16 cellular contexts compared by ENCODE assay signal in genomic region chr11:22742149-22742548, GRCh38.
DNase-seq lines count a peak whose midpoint lies in the region; ATAC-seq and TF ChIP-seq lines count a peak whose summit lies in the region.
"Had no signal": no experiment of that assay in that cellular context is flagged by ENCODE, and none has a peak within 500 bp of the region (broad histone marks: within the 10 kb centered on the region; RNA-seq: fewer than 3 reads in every experiment).

No MANE protein-coding gene starts in this region.

- intact Hi-C loops in OCI-LY7 (cut with micrococcal nuclease; ENCODE audit: unreplicated experiment): no loop called here

- no peaks in the 10 kb centered on the region for H3K79me2 ChIP-seq in OCI-LY7 (ENCODE audit: insufficient read depth, low read depth, low read length)

- H3K36me3 ChIP-seq in OCI-LY7 (ENCODE audit: insufficient read depth, low read length): no peaks in the 10 kb centered on the region
- H3K36me3 ChIP-seq: HAP-1 had no signal

- H3K9me3 Mint-ChIP-seq in activated naive CD4-positive, alpha-beta T cell treated with anti-CD3 and anti-CD28 coated beads, Interleukin-2, amount 50 U/mL, for 24 hours: no peaks in the 10 kb centered on the region
- peaks cover 4% of the 10 kb centered on the region for H3K9me3 Mint-ChIP-seq in nephron

- H3K4me2 ChIP-seq in OCI-LY7 (ENCODE audit: low read length): no peak overlapping the region

- H3K4me1 ChIP-seq in OCI-LY7 (ENCODE audit: insufficient read depth, low read length, poor library complexity, severe bottlenecking): no peaks in the 10 kb centered on the region
- H3K4me1 ChIP-seq: HAP-1 had no signal

- peaks cover 9% of the 10 kb centered on the region for H3K27me3 Mint-ChIP-seq in activated naive CD4-positive, alpha-beta T cell treated with anti-CD3 and anti-CD28 coated beads, Interleukin-2, amount 50 U/mL, for 24 hours
- no peaks in the 10 kb centered on the region for H3K27me3 Mint-ChIP-seq in nephron (ENCODE audit: low read depth)
- H3K27me3 Mint-ChIP-seq: CD4-positive, CD25-positive, alpha-beta regulatory T cell had no signal

- no peaks in the 10 kb centered on the region for H3K9me2 ChIP-seq in OCI-LY7 (ENCODE audit: insufficient read depth, low read length)

- DNase-seq in activated naive CD4-positive, alpha-beta T cell (lab: John Stamatoyannopoulos, UW): no peak
- DNase-seq in SK-N-DZ (ENCODE audit: low spot score) (peak; percentile 24), NOMO-1 treated with dmso at 0.1 percent for 144 hours (lab: John Stamatoyannopoulos, UW; ENCODE audit: unreplicated experiment) (no peak), OCI-LY7 (ENCODE audit: low spot score) (no peak)
- DNase-seq: CD4-positive, CD25-positive, alpha-beta regulatory T cell; IMR-90; NCI-H1105 treated with DMSO at 0.1 percent for 48 hours; NCI-H1930; NCI-H510A; NCI-H82; SHP77 treated with DMSO at 0.1 percent for 48 hours had no signal

- peak overlapping the region; percentile 15 for H3K4me3 Mint-ChIP-seq in activated naive CD4-positive, alpha-beta T cell treated with anti-CD3 and anti-CD28 coated beads, Interleukin-2, amount 50 U/mL, for 24 hours
- no peak overlapping the region for H3K4me3 Mint-ChIP-seq in nephron
- H3K4me3 Mint-ChIP-seq: B cell; CD4-positive, CD25-positive, alpha-beta regulatory T cell had no signal

- H3K9me3 ChIP-seq in OCI-LY7 (ENCODE audit: low read length): no peaks in the 10 kb centered on the region
- H3K9me3 ChIP-seq: HAP-1 had no signal

- peaks cover 1% of the 10 kb centered on the region for H3K36me3 Mint-ChIP-seq in activated naive CD4-positive, alpha-beta T cell treated with anti-CD3 and anti-CD28 coated beads, Interleukin-2, amount 50 U/mL, for 24 hours
- peaks cover 20% of the 10 kb centered on the region for H3K36me3 Mint-ChIP-seq in nephron (ENCODE audit: low read depth)
- H3K36me3 Mint-ChIP-seq: CD4-positive, CD25-positive, alpha-beta regulatory T cell had no signal

- peaks cover 5% of the 10 kb centered on the region for H3K4me1 Mint-ChIP-seq in activated naive CD4-positive, alpha-beta T cell treated with anti-CD3 and anti-CD28 coated beads, Interleukin-2, amount 50 U/mL, for 24 hours
- peaks cover 12% of the 10 kb centered on the region for H3K4me1 Mint-ChIP-seq in nephron
- H3K4me1 Mint-ChIP-seq: B cell; CD4-positive, CD25-positive, alpha-beta regulatory T cell had no signal

- CTCF ChIA-PET in OCI-LY7 (lab: Charles Lee; ENCODE audit: unreplicated experiment): no interaction called here

- H3K4me3 ChIP-seq in OCI-LY7 (ENCODE audit: low read depth, low read length, poor library complexity, severe bottlenecking): no peak overlapping the region
- H3K4me3 ChIP-seq: HAP-1 had no signal

- no peak overlapping the region for H2AFZ ChIP-seq in OCI-LY7 (ENCODE audit: low read length)

- ATAC-seq in HG03342 (IDR thresholded peaks at IDR 0.05; ENCODE audit: unreplicated experiment): no peak

- no peaks in the 10 kb centered on the region for H4K20me1 ChIP-seq in OCI-LY7 (ENCODE audit: insufficient read depth, low read length)

- TF ChIP-seq CTCF in nephron (IDR thresholded peaks at IDR 0.05; ENCODE audit: unreplicated experiment in 3 of 3) (no peak), OCI-LY7 (conservative IDR thresholded peaks at IDR 0.05; ENCODE audit: low read length) (no peak)

- POLR2A ChIA-PET in OCI-LY7 (lab: Charles Lee): no interaction called here

- BruUV-seq in OCI-LY7 (replicated peaks; lab: Mats Ljungman, UMichigan): no TSS peak

- peak overlapping the region; percentile 60 for H3K27ac Mint-ChIP-seq in activated naive CD4-positive, alpha-beta T cell treated with anti-CD3 and anti-CD28 coated beads, Interleukin-2, amount 50 U/mL, for 24 hours
- peak overlapping the region; percentile 72 to 93 (median 73) for H3K27ac Mint-ChIP-seq in nephron
- H3K27ac Mint-ChIP-seq: B cell; CD4-positive, CD25-positive, alpha-beta regulatory T cell had no signal

- no peak overlapping the region for H3K27ac ChIP-seq in OCI-LY7 (ENCODE audit: low read depth, low read length, poor library complexity, severe bottlenecking)
